In genomic region chr16:30369938-30370443, GRCh38 we compare ENCODE assay signal across 7 cellular contexts. TPM values are rescaled to one million over a fixed set of nuclear protein-coding genes. Genes with fewer than 3 reads are reported as not detected.
DNase-seq lines count a peak whose midpoint lies in the region; ATAC-seq, FAIRE-seq and TF ChIP-seq lines count a peak whose summit lies in the region.

No MANE protein-coding gene starts in this region.

- H3K4me2 ChIP-seq in K562 (ENCODE audit: insufficient read depth, low read length) = peak overlapping the region; percentile 90; the same call in 1 of the 2 replicates

- intact Hi-C loops in K562 (cut with micrococcal nuclease) = loop anchor here (2.0 to 10.0 kb wide), 3 partner anchors 15 to 305 kb away; partner anchors contain the start of genes ALDOA, CD2BP2 and ZNF771

- peak; percentile 9 for ATAC-seq in GM19023 (IDR thresholded peaks at IDR 0.05; ENCODE audit: unreplicated experiment)
- peak; percentile 10 for ATAC-seq in HG03159 (IDR thresholded peaks at IDR 0.05; ENCODE audit: unreplicated experiment)
- no peak for ATAC-seq in K562

- H4K20me1 ChIP-seq in K562 (replicated peaks; ENCODE audit: control insufficient read depth, insufficient read depth, low read length) = peaks cover 23% of the 10 kb centered on the region

- DNase-seq in K562 (ENCODE audit: extremely low read depth in 1 of 4, low spot score in 3 of 4) = peak in 2 of 4 experiments; percentile 87 to 91
- DNase-seq in SW 1271 (lab: John Stamatoyannopoulos, UW) = no peak
- DNase-seq in stimulated activated CD4-positive, alpha-beta T cell treated with anti-CD3 and anti-CD28 coated beads, Interleukin-4, amount 100 ng/mL, for 1 hour = no peak
- DNase-seq in HPDE6-E6E7 (ENCODE audit: extremely low spot score) = no peak

- peak overlapping the region; percentile 70 to 98; a peak in 3 of 4 replicates for H3K9ac ChIP-seq in K562 (ENCODE audit: insufficient read depth in 1 of 2, low read depth in 2 of 2, low read length in 2 of 2)
- H3K9ac ChIP-seq in mucosa of rectum (ENCODE audit: low read depth in 1 of 2, low read length in 2 of 2) = peak overlapping the region in 1 of 2 donors; percentile 75

- TF ChIP-seq CTCF in K562 (IDR thresholded peaks at IDR 0.05 in 2 of 3, conservative IDR thresholded peaks at IDR 0.05 in 1 of 3; ENCODE audit: insufficient read depth in 2 of 3, low read depth in 1 of 3, low read length in 3 of 3) = 0 out of 6 replicates have a peak, but pooled peaks of 1 of the 3 experiments have one; percentile 8

- H2AFZ ChIP-seq in K562 (ENCODE audit: low read depth, low read length) = peak overlapping the region; percentile 17; the same call in 1 of the 2 replicates

- CTCF ChIA-PET in K562 (lab: Yijun Ruan, JAX; ENCODE audit: low intra/inter-chr PET ratio) = interaction anchor here (0.6 kb wide), 1 partner anchor 187 kb away, joined by 4 read pairs; the partner anchor contains the start of gene CORO1A

- TF ChIP-seq POLR2A in K562 (conservative IDR thresholded peaks at IDR 0.05) = no peak

- TF ChIP-seq RAD21 in K562 (CRISPR knock-in tag; conservative IDR thresholded peaks at IDR 0.05 in 1 of 2, IDR thresholded peaks at IDR 0.05 in 1 of 2) = no peak

- H3K4me3 ChIP-seq in K562 (peak overlapping the region; percentile 74), mucosa of rectum (ENCODE audit: low read length in 2 of 2) (peak overlapping the region; percentile 70 to 84)

- peaks cover 6% of the 10 kb centered on the region for H3K9me1 ChIP-seq in K562 (ENCODE audit: control insufficient read depth, insufficient read depth, low read length)

- BruUV-seq in K562 (replicated peaks; lab: Mats Ljungman, UMichigan) = no TSS peak

- no peak for FAIRE-seq in K562 (lab: Jason Lieb, UNC)

- 0% methylated on average over 12 of the region's 73 CpGs for WGBS in K562 (ENCODE audit: insufficient coverage, low coverage, missing lambda C conversion rate)

- H3K4me1 ChIP-seq in K562 (replicated peaks in 1 of 2; ENCODE audit: control insufficient read depth in 2 of 2, insufficient read depth in 2 of 2, low read length in 2 of 2) (peaks cover 25 to 44% of the 10 kb centered on the region in 2 experiments; a peak in 4 of 5 replicates), mucosa of rectum (ENCODE audit: control insufficient read depth in 2 of 2, insufficient read depth in 2 of 2, low read length in 2 of 2) (peaks cover 24 to 32% of the 10 kb centered on the region in 2 donors)

- H3K27ac ChIP-seq in K562 (ENCODE audit: extremely low read depth, low read depth, low read length) (peak overlapping the region; percentile 72), mucosa of rectum (ENCODE audit: low read depth in 2 of 2, low read length in 2 of 2) (peak overlapping the region; percentile 19 to 67)

- in situ Hi-C loops in K562 (cut with MboI) = loop anchor here (25.0 kb wide), 1 partner anchor 908 kb away; the partner anchor contains the start of genes BOLA2, SLX1B and SULT1A4

- POLR2A ChIA-PET in K562 (lab: Yijun Ruan, JAX) = interaction anchor here (0.6 to 6.3 kb wide), 10 partner anchors 12 to 289 kb away, joined by 3 to 77 read pairs (median 4); partner anchors contain the start of genes CD2BP2, FBRS and PRR14

- H3K9me3 ChIP-seq in K562 (replicated peaks; ENCODE audit: control insufficient read depth, insufficient read depth, low read depth, low read length) = no peaks in the 10 kb centered on the region
- H3K9me3 ChIP-seq in mucosa of rectum (ENCODE audit: control insufficient read depth in 2 of 2, low read length in 2 of 2) = no peaks in the 10 kb centered on the region

- TF ChIP-seq EP300 in K562 (IDR thresholded peaks at IDR 0.05; ENCODE audit: low read length) = no peak

- H3K79me2 ChIP-seq in K562 (ENCODE audit: control insufficient read depth, insufficient read depth, low read length) = peaks cover 49% of the 10 kb centered on the region

- H3K36me3 ChIP-seq in K562 (ENCODE audit: control insufficient read depth, insufficient read depth, low read length) (peaks cover 24% of the 10 kb centered on the region), mucosa of rectum (ENCODE audit: control insufficient read depth in 2 of 2, insufficient read depth in 2 of 2, low read length in 2 of 2) (peaks cover 6 to 8% of the 10 kb centered on the region in 2 donors)

- H3K27me3 ChIP-seq in K562 (ENCODE audit: control insufficient read depth in 2 of 2, insufficient read depth in 2 of 2, low read length in 2 of 2) = no peaks in the 10 kb centered on the region
- no peaks in the 10 kb centered on the region for H3K27me3 ChIP-seq in mucosa of rectum (ENCODE audit: control insufficient read depth in 2 of 2, insufficient read depth in 2 of 2, low read length in 2 of 2)

RNA-seq across cellular contexts. Expression of gene TBC1D10B, which starts 0.3 kb away (rescaled TPM):
- 61.1 and 115 TPM in 2 replicates for total RNA-seq in K562 (2011; cell fraction: chromatin; rRNA removed; ENCODE audit: low replicate concordance)
- 62.5 and 64.2 TPM in 2 replicates for total RNA-seq in K562 (2011; cell fraction: nucleolus; rRNA removed)
- 60.7 and 73.4 TPM in 2 replicates for total RNA-seq in K562 (2011; cell fraction: nucleoplasm; rRNA removed)
- total RNA-seq in K562 (2014; rRNA removed) = 28.9 and 37.9 TPM in 2 replicates
- total RNA-seq in K562 (2014; rRNA removed; fragmentation: Illumina TruSeq; extraction: Trizol) = 11.9 and 12.6 TPM in 2 replicates
- total RNA-seq in K562 (2015; rRNA removed; fragmentation: Illumina TruSeq; extraction: Trizol) = 16.9 and 17.5 TPM in 2 replicates
- 52.1 and 55.4 TPM in 2 replicates for total RNA-seq in K562 (2021)
- 11.5 and 13.7 TPM in 2 replicates for polyA plus RNA-seq in K562 (2011; rRNA removed)
- polyA plus RNA-seq in K562 (2011; cell fraction: cytosol; rRNA removed) = 20.5 and 29.5 TPM in 2 replicates
- 30.9 and 49.1 TPM in 2 replicates for polyA plus RNA-seq in K562 (2011; cell fraction: nucleus; rRNA removed)
- 33.7 and 38.6 TPM in 2 replicates for polyA plus RNA-seq in K562 (2012)
- polyA plus RNA-seq in K562 (2014; fragmentation: Illumina TruSeq; extraction: Trizol) = 24.4 and 28.4 TPM in 2 replicates
- 1 to 10 TPM; 2.2 to 2.3 TPM for polyA plus RNA-seq in K562 (2014; fragmentation: Nextera tagmentation; extraction: Ambion mirVana)
- 24.0 and 27.9 TPM in 2 replicates for polyA plus RNA-seq in K562 (2014; rRNA removed)
- polyA minus RNA-seq in K562 (2011; rRNA and poly(A)+ RNA removed) = 13.2 and 19.4 TPM in 2 replicates
- 28.0 and 31.6 TPM in 2 replicates for polyA minus RNA-seq in K562 (2011; cell fraction: cytosol; rRNA and poly(A)+ RNA removed)
- polyA minus RNA-seq in K562 (2011; cell fraction: nucleus; rRNA and poly(A)+ RNA removed) = 12.7 and 15.8 TPM in 2 replicates

RNA-seq across cellular contexts. Expression of gene MYL11, which starts 4.6 kb away (rescaled TPM):
- total RNA-seq in K562 (2011; cell fraction: chromatin; rRNA removed; ENCODE audit: low replicate concordance) = not detected in 2 replicates
- not detected in 2 replicates for total RNA-seq in K562 (2011; cell fraction: nucleolus; rRNA removed)
- not detected in 2 replicates for total RNA-seq in K562 (2011; cell fraction: nucleoplasm; rRNA removed)
- total RNA-seq in K562 (2014; rRNA removed) = 1.7 TPM in 1 of 2 replicates, not detected in the other
- not detected in 2 replicates for total RNA-seq in K562 (2014; rRNA removed; fragmentation: Illumina TruSeq; extraction: Trizol)
- total RNA-seq in K562 (2015; rRNA removed; fragmentation: Illumina TruSeq; extraction: Trizol) = 1.5 and 2.0 TPM in 2 replicates
- 1.5 and 1.7 TPM in 2 replicates for total RNA-seq in K562 (2021)
- polyA plus RNA-seq in K562 (2011; rRNA removed) = 0.31 TPM in 1 of 2 replicates, not detected in the other
- polyA plus RNA-seq in K562 (2011; cell fraction: cytosol; rRNA removed) = 0.15 and 1.0 TPM in 2 replicates
- 1.1 TPM in 1 of 2 replicates, not detected in the other for polyA plus RNA-seq in K562 (2011; cell fraction: nucleus; rRNA removed)
- 0.53 and 3.4 TPM in 2 replicates for polyA plus RNA-seq in K562 (2012)
- not detected in 2 replicates for polyA plus RNA-seq in K562 (2014; fragmentation: Illumina TruSeq; extraction: Trizol)
- polyA plus RNA-seq in K562 (2014; fragmentation: Nextera tagmentation; extraction: Ambion mirVana) = under 1 TPM; 0.52 to 0.73 TPM
- polyA plus RNA-seq in K562 (2014; rRNA removed) = 0.62 TPM in 1 of 2 replicates, not detected in the other
- not detected in 2 replicates for polyA minus RNA-seq in K562 (2011; rRNA and poly(A)+ RNA removed)
- not detected in 2 replicates for polyA minus RNA-seq in K562 (2011; cell fraction: cytosol; rRNA and poly(A)+ RNA removed)
- polyA minus RNA-seq in K562 (2011; cell fraction: nucleus; rRNA and poly(A)+ RNA removed) = not detected in 2 replicates

RNA-seq across cellular contexts. Expression of gene SEPTIN1, which starts 12.4 kb away (rescaled TPM):
- total RNA-seq in K562 (2011; cell fraction: chromatin; rRNA removed; ENCODE audit: low replicate concordance) = 3.4 and 4.0 TPM in 2 replicates
- 2.5 and 4.2 TPM in 2 replicates for total RNA-seq in K562 (2011; cell fraction: nucleolus; rRNA removed)
- 3.8 and 7.6 TPM in 2 replicates for total RNA-seq in K562 (2011; cell fraction: nucleoplasm; rRNA removed)
- 2.3 and 3.0 TPM in 2 replicates for total RNA-seq in K562 (2014; rRNA removed)
- total RNA-seq in K562 (2014; rRNA removed; fragmentation: Illumina TruSeq; extraction: Trizol) = 1.2 TPM in 2 replicates
- total RNA-seq in K562 (2015; rRNA removed; fragmentation: Illumina TruSeq; extraction: Trizol) = 0.69 and 0.72 TPM in 2 replicates
- total RNA-seq in K562 (2021) = 4.2 and 5.6 TPM in 2 replicates
- 2.1 and 2.3 TPM in 2 replicates for polyA plus RNA-seq in K562 (2011; rRNA removed)
- 3.4 TPM in 2 replicates for polyA plus RNA-seq in K562 (2011; cell fraction: cytosol; rRNA removed)
- 6.0 and 6.8 TPM in 2 replicates for polyA plus RNA-seq in K562 (2011; cell fraction: nucleus; rRNA removed)
- 3.3 and 4.4 TPM in 2 replicates for polyA plus RNA-seq in K562 (2012)
- 0.94 and 3.0 TPM in 2 replicates for polyA plus RNA-seq in K562 (2014; fragmentation: Illumina TruSeq; extraction: Trizol)
- under 1 TPM in 1 of 2 experiments, not detected in 1; 0.23 TPM for polyA plus RNA-seq in K562 (2014; fragmentation: Nextera tagmentation; extraction: Ambion mirVana)
- polyA plus RNA-seq in K562 (2014; rRNA removed) = 4.5 and 5.1 TPM in 2 replicates
- polyA minus RNA-seq in K562 (2011; rRNA and poly(A)+ RNA removed) = 0.42 and 1.3 TPM in 2 replicates
- polyA minus RNA-seq in K562 (2011; cell fraction: cytosol; rRNA and poly(A)+ RNA removed) = 1.3 and 3.0 TPM in 2 replicates
- polyA minus RNA-seq in K562 (2011; cell fraction: nucleus; rRNA and poly(A)+ RNA removed) = 1.4 and 1.8 TPM in 2 replicates

RNA-seq across cellular contexts. Expression of gene CD2BP2, which starts 14.9 kb away (rescaled TPM):
- total RNA-seq in K562 (2011; cell fraction: chromatin; rRNA removed; ENCODE audit: low replicate concordance) = 34.0 and 85.0 TPM in 2 replicates
- 46.0 and 46.2 TPM in 2 replicates for total RNA-seq in K562 (2011; cell fraction: nucleolus; rRNA removed)
- total RNA-seq in K562 (2011; cell fraction: nucleoplasm; rRNA removed) = 40.7 and 40.8 TPM in 2 replicates
- total RNA-seq in K562 (2014; rRNA removed) (33.1 and 34.0 TPM in 2 replicates), K562 (2014; rRNA removed; fragmentation: Illumina TruSeq; extraction: Trizol) (28.7 and 35.6 TPM in 2 replicates), K562 (2015; rRNA removed; fragmentation: Illumina TruSeq; extraction: Trizol) (37.3 and 38.0 TPM in 2 replicates), K562 (2021) (40.8 and 51.1 TPM in 2 replicates)
- polyA plus RNA-seq in K562 (2011; rRNA removed) (21.5 and 25.8 TPM in 2 replicates), K562 (2014; fragmentation: Illumina TruSeq; extraction: Trizol) (30.1 and 32.8 TPM in 2 replicates), K562 (2014; fragmentation: Nextera tagmentation; extraction: Ambion mirVana) (1 to 10 TPM; 3.9 to 5.0 TPM), K562 (2014; rRNA removed) (41.0 and 46.6 TPM in 2 replicates)
- 20.4 and 25.3 TPM in 2 replicates for polyA plus RNA-seq in K562 (2011; cell fraction: cytosol; rRNA removed)
- polyA plus RNA-seq in K562 (2011; cell fraction: nucleus; rRNA removed) = 47.9 and 65.8 TPM in 2 replicates
- polyA plus RNA-seq in K562 (2012) = 31.3 and 33.2 TPM in 2 replicates
- polyA minus RNA-seq in K562 (2011; rRNA and poly(A)+ RNA removed) = 14.2 and 15.3 TPM in 2 replicates
- polyA minus RNA-seq in K562 (2011; cell fraction: cytosol; rRNA and poly(A)+ RNA removed) = 6.8 and 8.4 TPM in 2 replicates
- polyA minus RNA-seq in K562 (2011; cell fraction: nucleus; rRNA and poly(A)+ RNA removed) = 12.0 and 17.3 TPM in 2 replicates

RNA-seq across cellular contexts. Expression of gene ZNF48, which starts 25.2 kb away (rescaled TPM):
- 9.7 and 12.9 TPM in 2 replicates for total RNA-seq in K562 (2011; cell fraction: chromatin; rRNA removed; ENCODE audit: low replicate concordance)
- total RNA-seq in K562 (2011; cell fraction: nucleolus; rRNA removed) = 10.7 and 14.3 TPM in 2 replicates
- total RNA-seq in K562 (2011; cell fraction: nucleoplasm; rRNA removed) = 6.7 and 7.0 TPM in 2 replicates
- total RNA-seq in K562 (2014; rRNA removed) = 8.6 and 10.8 TPM in 2 replicates
- 3.3 and 3.4 TPM in 2 replicates for total RNA-seq in K562 (2014; rRNA removed; fragmentation: Illumina TruSeq; extraction: Trizol)
- 7.4 and 7.7 TPM in 2 replicates for total RNA-seq in K562 (2015; rRNA removed; fragmentation: Illumina TruSeq; extraction: Trizol)
- total RNA-seq in K562 (2021) = 9.0 and 11.6 TPM in 2 replicates
- 3.6 and 4.7 TPM in 2 replicates for polyA plus RNA-seq in K562 (2011; rRNA removed)
- polyA plus RNA-seq in K562 (2011; cell fraction: cytosol; rRNA removed) = 3.9 and 10.6 TPM in 2 replicates
- 4.6 and 11.2 TPM in 2 replicates for polyA plus RNA-seq in K562 (2011; cell fraction: nucleus; rRNA removed)
- 6.1 and 7.6 TPM in 2 replicates for polyA plus RNA-seq in K562 (2012)
- 4.6 and 8.2 TPM in 2 replicates for polyA plus RNA-seq in K562 (2014; fragmentation: Illumina TruSeq; extraction: Trizol)
- polyA plus RNA-seq in K562 (2014; fragmentation: Nextera tagmentation; extraction: Ambion mirVana) = under 1 TPM; 0.38 to 0.46 TPM
- polyA plus RNA-seq in K562 (2014; rRNA removed) = 5.8 and 6.0 TPM in 2 replicates
- polyA minus RNA-seq in K562 (2011; rRNA and poly(A)+ RNA removed) = 2.8 and 4.5 TPM in 2 replicates
- polyA minus RNA-seq in K562 (2011; cell fraction: cytosol; rRNA and poly(A)+ RNA removed) = 3.7 and 5.3 TPM in 2 replicates
- 5.9 and 6.3 TPM in 2 replicates for polyA minus RNA-seq in K562 (2011; cell fraction: nucleus; rRNA and poly(A)+ RNA removed)
